In genomic region chr22:45440688-45441087, GRCh38 we compare ENCODE assay signal across 13 cellular contexts. TPM values are rescaled to one million over a fixed set of nuclear protein-coding genes. Genes with fewer than 3 reads are reported as not detected.
A peak's percentile ranks its signal among the peaks of the same experiment; 100 is the strongest.
DNase-seq lines count a peak whose midpoint lies in the region; ATAC-seq and TF ChIP-seq lines count a peak whose summit lies in the region.
"Not testable (repeated sequence)": the region's sequence is repeated elsewhere in the genome, so short reads cannot be mapped to it uniquely, and the experiment has no call there.
"Had no signal": no experiment of that assay in that cellular context is flagged by ENCODE, and none has a peak within 500 bp of the region (broad histone marks: within the 10 kb centered on the region; RNA-seq: fewer than 3 reads in every experiment).

No MANE protein-coding gene starts in this region.

- not testable (repeated sequence) for H3K9ac ChIP-seq in IMR-90 (ENCODE audit: low read depth, low read length)

- not testable (repeated sequence) for H2AK5ac ChIP-seq in IMR-90 (ENCODE audit: low read depth, low read length)

- not testable (repeated sequence) for H2BK5ac ChIP-seq in IMR-90 (ENCODE audit: low read depth, low read length, poor library complexity, severe bottlenecking)

- intact Hi-C loops in CD4-positive, alpha-beta memory T cell (cut with micrococcal nuclease), result not testable (repeated sequence)
- intact Hi-C loops in IMR-90 (cut with micrococcal nuclease), result loop anchor here (1.0 to 2.0 kb wide), 2 partner anchors 64 to 113 kb away; no protein-coding TSS in a partner anchor

- not testable (repeated sequence) for H2BK15ac ChIP-seq in IMR-90 (ENCODE audit: low read depth, low read length)

- H3K79me2 ChIP-seq in osteoblast (ENCODE audit: insufficient read depth, low read length), result not testable (repeated sequence)

- no CpG with 5 or more reads among the region's 13 CpGs for WGBS in IMR-90 (ENCODE audit: extremely low coverage in 2 of 2, insufficient read length in 1 of 2), 2 experiments

- H3K9me1 ChIP-seq in IMR-90 (ENCODE audit: insufficient read depth, low read length), result not testable (repeated sequence)

- peak overlapping the region; percentile 28 for H2AK9ac ChIP-seq in IMR-90 (replicated peaks; ENCODE audit: low read depth, low read length, poor library complexity)

- BruUV-seq in IMR-90 (replicated peaks; lab: Mats Ljungman, UMichigan), result not testable (repeated sequence)

- H3K79me1 ChIP-seq in IMR-90 (ENCODE audit: low read depth in 1 of 2, low read length in 2 of 2), result not testable (repeated sequence)

- not testable (repeated sequence) for H3K14ac ChIP-seq in IMR-90 (replicated peaks; ENCODE audit: low read depth, low read length)

- H2BK20ac ChIP-seq in IMR-90 (ENCODE audit: low read depth, low read length), result peak overlapping the region; percentile 78

- H2BK120ac ChIP-seq in IMR-90 (ENCODE audit: low read depth, low read length), result peak overlapping the region; percentile 23; the same call in 1 of the 2 replicates

- H3K4me1 Mint-ChIP-seq in CD4-positive, alpha-beta memory T cell, result peaks cover 8 to 18% (median 13%) of the 10 kb centered on the region in 4 donors
- H3K4me1 Mint-ChIP-seq in T-helper 1 cell treated with Interleukin-12 subunit alpha and Interleukin-12 subunit beta and Interleukin-4 antibody, amounts not matched to agents 30 μg/mL and 1 μg/mL, for 36 hours (ENCODE audit: low read depth), result peaks cover 12% of the 10 kb centered on the region
- peaks cover 12% of the 10 kb centered on the region for H3K4me1 Mint-ChIP-seq in activated CD8-positive, alpha-beta memory T cell treated with anti-CD3 and anti-CD28 coated beads, Interleukin-2, amount 10 ng/mL, durations not matched to agents 7 days and 5 days
- H3K4me1 Mint-ChIP-seq in activated naive CD8-positive, alpha-beta T cell treated with anti-CD3 and anti-CD28 coated beads, Interleukin-2, amount 10 ng/mL, durations not matched to agents 7 days and 5 days, result peaks cover 11% of the 10 kb centered on the region
- H3K4me1 Mint-ChIP-seq in immature natural killer cell, result not testable (repeated sequence)

- in situ Hi-C loops in IMR-90 (cut with MboI; ENCODE audit: low sequenced_read_pairs), result not testable (repeated sequence)

- H3K9me3 Mint-ChIP-seq in CD4-positive, alpha-beta memory T cell; T-helper 1 cell treated with Interleukin-12 subunit alpha and Interleukin-12 subunit beta and Interleukin-4 antibody, amounts not matched to agents 30 μg/mL and 1 μg/mL, for 36 hours; activated CD8-positive, alpha-beta memory T cell treated with anti-CD3 and anti-CD28 coated beads, Interleukin-2, amount 10 ng/mL, durations not matched to agents 7 days and 5 days (ENCODE audit: low read depth); activated naive CD8-positive, alpha-beta T cell treated with anti-CD3 and anti-CD28 coated beads, Interleukin-2, amount 10 ng/mL, durations not matched to agents 7 days and 5 days; immature natural killer cell: not testable (repeated sequence)

- H4K91ac ChIP-seq in IMR-90 (ENCODE audit: insufficient read depth, low read depth, low read length), result not testable (repeated sequence)

- TF ChIP-seq POLR2A in IMR-90 (IDR thresholded peaks at IDR 0.05; ENCODE audit: low read depth, low read length), result not testable (repeated sequence)

- H3K27me3 Mint-ChIP-seq in CD4-positive, alpha-beta memory T cell; T-helper 1 cell treated with Interleukin-12 subunit alpha and Interleukin-12 subunit beta and Interleukin-4 antibody, amounts not matched to agents 30 μg/mL and 1 μg/mL, for 36 hours (ENCODE audit: low read depth); activated CD8-positive, alpha-beta memory T cell treated with anti-CD3 and anti-CD28 coated beads, Interleukin-2, amount 10 ng/mL, durations not matched to agents 7 days and 5 days; activated naive CD8-positive, alpha-beta T cell treated with anti-CD3 and anti-CD28 coated beads, Interleukin-2, amount 10 ng/mL, durations not matched to agents 7 days and 5 days: not testable (repeated sequence)
- H3K27me3 Mint-ChIP-seq in immature natural killer cell (ENCODE audit: low read depth in 3 of 3), result peaks cover 0 to 18% (median 3%) of the 10 kb centered on the region in 3 donors

- dilution Hi-C loops in IMR-90 (cut with HindIII; ENCODE audit: low sequenced_read_pairs, unreplicated experiment), result not testable (repeated sequence)

- H3K36me3 Mint-ChIP-seq in CD4-positive, alpha-beta memory T cell; T-helper 1 cell treated with Interleukin-12 subunit alpha and Interleukin-12 subunit beta and Interleukin-4 antibody, amounts not matched to agents 30 μg/mL and 1 μg/mL, for 36 hours (ENCODE audit: low read depth); activated CD8-positive, alpha-beta memory T cell treated with anti-CD3 and anti-CD28 coated beads, Interleukin-2, amount 10 ng/mL, durations not matched to agents 7 days and 5 days; activated naive CD8-positive, alpha-beta T cell treated with anti-CD3 and anti-CD28 coated beads, Interleukin-2, amount 10 ng/mL, durations not matched to agents 7 days and 5 days; immature natural killer cell: not testable (repeated sequence)

- not testable (repeated sequence) for TF ChIP-seq RAD21 in IMR-90 (IDR thresholded peaks at IDR 0.05; ENCODE audit: low read length)

- H3K18ac ChIP-seq in IMR-90 (ENCODE audit: low read depth, low read length), result not testable (repeated sequence)

- CTCF ChIA-PET in CD4-positive, alpha-beta memory T cell (lab: Charles Lee; ENCODE audit: partially characterized antibody), result interaction anchor here (0.6 kb wide), 1 partner anchor 52 kb away, joined by 3 read pairs; no protein-coding TSS in a partner anchor
- CTCF ChIA-PET in IMR-90 (lab: Yijun Ruan, JAX), result interaction anchor here (1.7 to 2.0 kb wide), 2 partner anchors 112 to 113 kb away, joined by 8 read pairs; no protein-coding TSS in a partner anchor
- CTCF ChIA-PET in activated CD8-positive, alpha-beta memory T cell treated with anti-CD3 and anti-CD28 coated beads, Interleukin-2, amount 10 ng/mL, durations not matched to agents 7 days and 5 days (lab: Charles Lee), result interaction anchor here (0.8 to 2.0 kb wide), 2 partner anchors 114 to 206 kb away, joined by 3 to 5 read pairs; no protein-coding TSS in a partner anchor

- not testable (repeated sequence) for H3K9me3 ChIP-seq in CD4-positive, alpha-beta memory T cell (ENCODE audit: control insufficient read depth in 1 of 2, low read length in 2 of 2); IMR-90 (ENCODE audit: control insufficient read depth, insufficient read depth, low read length); osteoblast (ENCODE audit: low read depth, low read length)

- not testable (repeated sequence) for H3K4me1 ChIP-seq in CD4-positive, alpha-beta memory T cell (ENCODE audit: insufficient read depth, low read length); osteoblast (ENCODE audit: insufficient read depth, low read length)
- H3K4me1 ChIP-seq in IMR-90 (ENCODE audit: control insufficient read depth, insufficient read depth, low read length), result peaks cover 20% of the 10 kb centered on the region

- ATAC-seq in IMR-90 (ENCODE audit: low read depth); activated CD8-positive, alpha-beta memory T cell treated with anti-CD3 and anti-CD28 coated beads, Interleukin-2, amount 10 ng/mL, durations not matched to agents 7 days and 5 days; activated naive CD8-positive, alpha-beta T cell treated with anti-CD3 and anti-CD28 coated beads, Interleukin-2, amount 10 ng/mL, durations not matched to agents 7 days and 5 days (ENCODE audit: low read depth): not testable (repeated sequence)

- not testable (repeated sequence) for H3K56ac ChIP-seq in IMR-90 (ENCODE audit: extremely low read depth, insufficient read depth, low read length)

- H3K23ac ChIP-seq in IMR-90 (ENCODE audit: low read depth, low read length), result not testable (repeated sequence)

- peak overlapping the region; percentile 9 to 91 (median 79) for H3K27ac Mint-ChIP-seq in CD4-positive, alpha-beta memory T cell
- H3K27ac Mint-ChIP-seq in T-helper 1 cell treated with Interleukin-12 subunit alpha and Interleukin-12 subunit beta and Interleukin-4 antibody, amounts not matched to agents 30 μg/mL and 1 μg/mL, for 36 hours; activated CD8-positive, alpha-beta memory T cell treated with anti-CD3 and anti-CD28 coated beads, Interleukin-2, amount 10 ng/mL, durations not matched to agents 7 days and 5 days; activated naive CD8-positive, alpha-beta T cell treated with anti-CD3 and anti-CD28 coated beads, Interleukin-2, amount 10 ng/mL, durations not matched to agents 7 days and 5 days; immature natural killer cell: not testable (repeated sequence)

- H3K4me3 ChIP-seq in CD4-positive, alpha-beta memory T cell (ENCODE audit: low read length in 2 of 2); IMR-90 (ENCODE audit: insufficient read depth, low read depth, low read length); osteoblast (ENCODE audit: insufficient read depth, low read length): not testable (repeated sequence)

- TF ChIP-seq CTCF in IMR-90 (conservative IDR thresholded peaks at IDR 0.05; ENCODE audit: low read depth, low read length); osteoblast (IDR thresholded peaks at IDR 0.05; ENCODE audit: extremely low read depth, low read depth, low read length): not testable (repeated sequence)

- H3K27ac ChIP-seq in CD4-positive, alpha-beta memory T cell (ENCODE audit: low read depth, low read length); IMR-90 (ENCODE audit: insufficient read depth, low read length); osteoblast (ENCODE audit: low read depth, low read length): not testable (repeated sequence)

- H4K5ac ChIP-seq in IMR-90 (ENCODE audit: low read depth, low read length), result not testable (repeated sequence)

- not testable (repeated sequence) for H4K8ac ChIP-seq in IMR-90 (ENCODE audit: low read depth in 2 of 2, low read length in 2 of 2)

- not testable (repeated sequence) for H3K36me3 ChIP-seq in CD4-positive, alpha-beta memory T cell (ENCODE audit: insufficient read depth, low read length); IMR-90 (ENCODE audit: control insufficient read depth, insufficient read depth, low read length); osteoblast (ENCODE audit: insufficient read depth, low read length)

- H2AFZ ChIP-seq in IMR-90 (replicated peaks; ENCODE audit: low read length, poor library complexity), result not testable (repeated sequence)
- peak overlapping the region; percentile 41 for H2AFZ ChIP-seq in osteoblast (ENCODE audit: low read length)

- H3K4ac ChIP-seq in IMR-90 (ENCODE audit: low read depth, low read length), result peak overlapping the region; percentile 48; the same call in 1 of the 2 replicates

- not testable (repeated sequence) for H3K4me2 ChIP-seq in IMR-90 (ENCODE audit: low read depth, low read length); osteoblast (ENCODE audit: insufficient read depth, low read length)

- not testable (repeated sequence) for H4K20me1 ChIP-seq in IMR-90 (ENCODE audit: insufficient read depth, low read length); osteoblast (ENCODE audit: insufficient read depth, low read length)

- DNase-seq in CD4-positive, alpha-beta memory T cell; IMR-90; activated CD8-positive, alpha-beta memory T cell treated with anti-CD3 and anti-CD28 coated beads, Interleukin-2, amount 10 ng/mL, durations not matched to agents 7 days and 5 days; activated naive CD8-positive, alpha-beta T cell treated with anti-CD3 and anti-CD28 coated beads, Interleukin-2, amount 10 ng/mL, durations not matched to agents 7 days and 5 days; immature natural killer cell; osteoblast (ENCODE audit: insufficient read length, low spot score, missing footprints): not testable (repeated sequence)

- peak overlapping the region; percentile 65 to 85 (median 80) for H3K4me3 Mint-ChIP-seq in CD4-positive, alpha-beta memory T cell
- peak overlapping the region; percentile 66 for H3K4me3 Mint-ChIP-seq in T-helper 1 cell treated with Interleukin-12 subunit alpha and Interleukin-12 subunit beta and Interleukin-4 antibody, amounts not matched to agents 30 μg/mL and 1 μg/mL, for 36 hours
- H3K4me3 Mint-ChIP-seq in activated CD8-positive, alpha-beta memory T cell treated with anti-CD3 and anti-CD28 coated beads, Interleukin-2, amount 10 ng/mL, durations not matched to agents 7 days and 5 days, result peak overlapping the region; percentile 62
- H3K4me3 Mint-ChIP-seq in activated naive CD8-positive, alpha-beta T cell treated with anti-CD3 and anti-CD28 coated beads, Interleukin-2, amount 10 ng/mL, durations not matched to agents 7 days and 5 days, result peak overlapping the region; percentile 50
- peak overlapping the region in 3 of 5 donors; percentile 15 to 64 (median 23) for H3K4me3 Mint-ChIP-seq in immature natural killer cell

- POLR2A ChIA-PET in CD4-positive, alpha-beta memory T cell (lab: Charles Lee; ENCODE audit: partially characterized antibody); IMR-90 (lab: Charles Lee; ENCODE audit: unreplicated experiment); activated naive CD8-positive, alpha-beta T cell treated with anti-CD3 and anti-CD28 coated beads, Interleukin-2, amount 10 ng/mL, durations not matched to agents 7 days and 5 days (lab: Charles Lee): not testable (repeated sequence)

- H3K27me3 ChIP-seq in CD4-positive, alpha-beta memory T cell (ENCODE audit: insufficient read depth, low read length); IMR-90 (ENCODE audit: control insufficient read depth, insufficient read depth, low read length); osteoblast (ENCODE audit: insufficient read depth, low read length): not testable (repeated sequence)

RNA-seq across cellular contexts. Expression of gene RIBC2, which starts 27.2 kb away (rescaled TPM):
- total RNA-seq in CD4-positive, alpha-beta memory T cell, result not detected
- polyA plus RNA-seq in CD4-positive, alpha-beta memory T cell, result under 1 TPM in 1 of 2 donors, not detected in 1; 0.13 TPM
- total RNA-seq in IMR-90 (2012; rRNA removed) (0.28 and 0.36 TPM in 2 replicates), osteoblast (0.88 TPM in 1 of 2 replicates, not detected in the other)
- polyA plus RNA-seq in IMR-90 (2012; rRNA removed) (0.29 and 0.50 TPM in 2 replicates), immature natural killer cell (under 1 TPM in 1 of 3 donors, not detected in 2; 0.13 TPM)
- 0.04 and 0.08 TPM in 2 replicates for polyA plus RNA-seq in IMR-90 (2012; cell fraction: cytosol; rRNA removed)
- 0.07 and 0.11 TPM in 2 replicates for polyA plus RNA-seq in IMR-90 (2012; cell fraction: nucleus; rRNA removed; ENCODE audit: low replicate concordance)
- 10 to 100 TPM; 12.8 to 16.2 TPM for total RNA-seq in activated CD8-positive, alpha-beta memory T cell treated with anti-CD3 and anti-CD28 coated beads, Interleukin-2, amount 10 ng/mL, durations not matched to agents 7 days and 5 days
- 10 to 100 TPM; 11.2 to 12.1 TPM for total RNA-seq in activated naive CD8-positive, alpha-beta T cell treated with anti-CD3 and anti-CD28 coated beads, Interleukin-2, amount 10 ng/mL, durations not matched to agents 7 days and 5 days
- total RNA-seq: gastrocnemius medialis, mesenteric fat pad, SJSA1 had no signal

RNA-seq across cellular contexts. Expression of gene SMC1B, which starts 27.3 kb away (rescaled TPM):
- under 1 TPM in 1 of 2 experiments, not detected in 1; 0.08 TPM for total RNA-seq in CD4-positive, alpha-beta memory T cell
- polyA plus RNA-seq in CD4-positive, alpha-beta memory T cell, result not detected
- not detected in 2 replicates for total RNA-seq in IMR-90 (2012; rRNA removed)
- not detected in 2 replicates for polyA plus RNA-seq in IMR-90 (2012; rRNA removed)
- not detected in 2 replicates for polyA plus RNA-seq in IMR-90 (2012; cell fraction: cytosol; rRNA removed)
- polyA plus RNA-seq in IMR-90 (2012; cell fraction: nucleus; rRNA removed; ENCODE audit: low replicate concordance), result not detected in 2 replicates
- 1 to 10 TPM in 1 of 2 experiments, under 1 TPM in 1; 0.68 to 2.4 TPM for total RNA-seq in activated CD8-positive, alpha-beta memory T cell treated with anti-CD3 and anti-CD28 coated beads, Interleukin-2, amount 10 ng/mL, durations not matched to agents 7 days and 5 days
- 1 to 10 TPM; 2.4 to 2.5 TPM for total RNA-seq in activated naive CD8-positive, alpha-beta T cell treated with anti-CD3 and anti-CD28 coated beads, Interleukin-2, amount 10 ng/mL, durations not matched to agents 7 days and 5 days
- under 1 TPM in 1 of 3 donors, not detected in 2; 0.21 TPM for polyA plus RNA-seq in immature natural killer cell
- not detected in 2 replicates for total RNA-seq in osteoblast
- total RNA-seq: gastrocnemius medialis, GM23338, mesenteric fat pad, osteocyte, SJSA1 had no signal
- polyA plus RNA-seq: AG04450 had no signal

Comparison
In these comparisons a context has a peak if more than half of its experiments do, and no peak if none do; other contexts are left out.
1. H3K4me3 Mint-ChIP-seq: peak in every context shown above with its lines; median percentile 80 in CD4-positive, alpha-beta memory T cell; 66 in T-helper 1 cell treated with Interleukin-12 subunit alpha and Interleukin-12 subunit beta and Interleukin-4 antibody, amounts not matched to agents 30 μg/mL and 1 μg/mL, for 36 hours; 62 in activated CD8-positive, alpha-beta memory T cell treated with anti-CD3 and anti-CD28 coated beads, Interleukin-2, amount 10 ng/mL, durations not matched to agents 7 days and 5 days; 50 in activated naive CD8-positive, alpha-beta T cell treated with anti-CD3 and anti-CD28 coated beads, Interleukin-2, amount 10 ng/mL, durations not matched to agents 7 days and 5 days; 23 in immature natural killer cell.